In genomic region chr12:102498471-102498870, GRCh38 we compare ENCODE assay signal across 28 cellular contexts. TPM values are rescaled to one million over a fixed set of nuclear protein-coding genes. Genes with fewer than 3 reads are reported as not detected.
DNase-seq lines count a peak whose midpoint lies in the region; ATAC-seq and TF ChIP-seq lines count a peak whose summit lies in the region.
"Had no signal": no experiment of that assay in that cellular context is flagged by ENCODE, and none has a peak within 500 bp of the region (broad histone marks: within the 10 kb centered on the region; RNA-seq: fewer than 3 reads in every experiment).

No MANE protein-coding gene starts in this region.

- no peak overlapping the region for H3K4me2 ChIP-seq in GM23338
- H3K4me2 ChIP-seq: SK-N-SH had no signal

- H3K27ac ChIP-seq in lung (ENCODE audit: low read depth in 1 of 2, low read length in 1 of 2) (no peak overlapping the region), coronary artery (no peak overlapping the region), GM23338 (ENCODE audit: low read depth) (no peak overlapping the region)
- H3K27ac ChIP-seq: ascending aorta, gastroesophageal sphincter, sigmoid colon, transverse colon had no signal

- H3K9me3 Mint-ChIP-seq in GM23338 = peaks cover 4% of the 10 kb centered on the region

- DNase-seq in CD1c-positive myeloid dendritic cell (ENCODE audit: extremely low spot score) (peak; percentile 75), OCI-M1 (lab: John Stamatoyannopoulos, UW) (peak; percentile 56), lung (ENCODE audit: low spot score) (no peak), coronary artery (ENCODE audit: low spot score) (no peak), GM23338 (ENCODE audit: low spot score) (no peak), COLO668 (lab: John Stamatoyannopoulos, UW; ENCODE audit: unreplicated experiment) (no peak)
- no peak for DNase-seq in activated CD4-positive, alpha-beta T cell treated with anti-CD3 and anti-CD28 coated beads for 1 hour
- DNase-seq: activated CD4-positive, alpha-beta T cell treated with anti-CD3 and anti-CD28 coated beads, Interleukin-2, amount 50 U/mL, for 48 hours; activated gamma-delta T cell treated with Interleukin-2 at 50 U/mL for 16 hours; activated naive CD8-positive, alpha-beta T cell treated with anti-CD3 and anti-CD28 coated beads, Interleukin-2, amount 10 ng/mL, durations not matched to agents 7 days and 5 days; activated T-cell treated with anti-CD3 and anti-CD28 coated beads, Interleukin-2, amount 50 U/mL, for 48 hours; effector CD8-positive, alpha-beta T cell; HCEC 1CT; NCI-H1417; NCI-H2029; NCI-H526; NK-92 treated with Interleukin-12 subunit alpha and Interleukin-12 subunit beta, amount 100 ng/mL, for 24 hours; posterior cingulate gyrus; RPMI8226; sigmoid colon; SK-N-SH; stimulated activated CD4-positive, alpha-beta T cell treated with anti-CD3 and anti-CD28 coated beads, Interleukin-4, amount 100 ng/mL, for 1 hour; T-helper 2 cell; transverse colon had no signal

- H3K27me3 ChIP-seq in lung (ENCODE audit: control insufficient read depth, insufficient read depth) (no peaks in the 10 kb centered on the region), GM23338 (ENCODE audit: insufficient read depth) (no peaks in the 10 kb centered on the region)
- H3K27me3 ChIP-seq: ascending aorta, gastroesophageal sphincter, sigmoid colon, transverse colon had no signal

- H3K36me3 ChIP-seq in lung (ENCODE audit: control insufficient read depth in 2 of 2, insufficient read depth in 2 of 2, low read length in 2 of 2) = no peaks in the 10 kb centered on the region
- H3K36me3 ChIP-seq in GM23338 (ENCODE audit: insufficient read depth) = no peaks in the 10 kb centered on the region
- H3K36me3 ChIP-seq: ascending aorta, gastroesophageal sphincter, sigmoid colon, transverse colon had no signal

- H3K9me3 ChIP-seq in lung (ENCODE audit: control insufficient read depth in 2 of 2, insufficient read depth in 1 of 2, low read length in 1 of 2) = peaks cover 2 to 3% of the 10 kb centered on the region in 2 donors
- H3K9me3 ChIP-seq: ascending aorta, SK-N-SH, transverse colon had no signal

- ATAC-seq in HG02870 (IDR thresholded peaks at IDR 0.05; ENCODE audit: unreplicated experiment) (peak; percentile 51), lung (ENCODE audit: insufficient read depth, low FRiP score) (peak; percentile 58), GM23338 (no peak)
- ATAC-seq: activated CD4-positive, CD25-positive, alpha-beta regulatory T cell treated with anti-CD3 and anti-CD28 coated beads, Interleukin-2, amount 50 U/mL, for 24 hours; gastroesophageal sphincter had no signal

- H2AFZ ChIP-seq in GM23338 = no peak overlapping the region

- H3K4me1 ChIP-seq in lung (ENCODE audit: control insufficient read depth in 2 of 2, insufficient read depth in 2 of 2, low read length in 2 of 2) (no peaks in the 10 kb centered on the region), GM23338 (ENCODE audit: insufficient read depth) (no peaks in the 10 kb centered on the region)
- H3K4me1 ChIP-seq: ascending aorta, gastroesophageal sphincter, sigmoid colon, transverse colon had no signal

- H3K27me3 Mint-ChIP-seq in GM23338 (ENCODE audit: insufficient read depth, low read depth, poor library complexity) = no peaks in the 10 kb centered on the region

- H3F3A ChIP-seq in GM23338 (replicated peaks; ENCODE audit: low read depth) = no peaks in the 10 kb centered on the region

- no peaks in the 10 kb centered on the region for H3K79me2 ChIP-seq in GM23338 (replicated peaks; ENCODE audit: insufficient read depth)

- no peak overlapping the region for H3K27ac Mint-ChIP-seq in GM23338
- H3K27ac Mint-ChIP-seq: activated naive CD8-positive, alpha-beta T cell treated with anti-CD3 and anti-CD28 coated beads, Interleukin-2, amount 10 ng/mL, durations not matched to agents 7 days and 5 days had no signal

- no peak overlapping the region for H3K4me3 Mint-ChIP-seq in GM23338
- H3K4me3 Mint-ChIP-seq: activated naive CD8-positive, alpha-beta T cell treated with anti-CD3 and anti-CD28 coated beads, Interleukin-2, amount 10 ng/mL, durations not matched to agents 7 days and 5 days had no signal

- 15 to 48% methylated on average over 1 of the region's 1 CpG for WGBS in lung, 2 donors

- H3K4me3 ChIP-seq in lung (no peak overlapping the region), coronary artery (no peak overlapping the region), GM23338 (no peak overlapping the region)
- H3K4me3 ChIP-seq: ascending aorta, gastroesophageal sphincter, sigmoid colon, transverse colon had no signal

- H3K9me2 ChIP-seq in GM23338 (ENCODE audit: insufficient read depth) = peaks cover 14% of the 10 kb centered on the region; the same call in 1 of the 2 replicates
- H3K9me2 ChIP-seq: SK-N-SH had no signal

- H4K20me1 ChIP-seq in GM23338 (replicated peaks; ENCODE audit: insufficient read depth) = no peaks in the 10 kb centered on the region

- TF ChIP-seq CTCF in lung (IDR thresholded peaks at IDR 0.05; ENCODE audit: control extremely low read depth, extremely low read depth) (no peak), coronary artery (IDR thresholded peaks at IDR 0.05) (no peak), GM23338 (conservative IDR thresholded peaks at IDR 0.05; ENCODE audit: low read depth in 2 of 2) (no peak)

- H3K36me3 Mint-ChIP-seq in GM23338 (ENCODE audit: low read depth) = peaks cover 3% of the 10 kb centered on the region; the same call in 2 of the 3 replicates
- H3K36me3 Mint-ChIP-seq: activated naive CD8-positive, alpha-beta T cell treated with anti-CD3 and anti-CD28 coated beads, Interleukin-2, amount 10 ng/mL, durations not matched to agents 7 days and 5 days had no signal

- no peaks in the 10 kb centered on the region for H3K4me1 Mint-ChIP-seq in GM23338
- H3K4me1 Mint-ChIP-seq: activated naive CD8-positive, alpha-beta T cell treated with anti-CD3 and anti-CD28 coated beads, Interleukin-2, amount 10 ng/mL, durations not matched to agents 7 days and 5 days had no signal

TF ChIP-seq in GM23338, 12 proteins besides CTCF, POLR2A, EP300 and RAD21 (continues in another document):
- TF ChIP-seq JUNB (IDR thresholded peaks at IDR 0.05; ENCODE audit: unreplicated experiment) (no peak), EZH2phosphoT487 (IDR thresholded peaks at IDR 0.05; ENCODE audit: unreplicated experiment) (no peak), CREB1 (CRISPR knock-in tag; IDR thresholded peaks at IDR 0.05; ENCODE audit: low read depth) (no peak), ZNF331 (CRISPR knock-in tag; IDR thresholded peaks at IDR 0.05; ENCODE audit: low read depth) (no peak)

RNA-seq across cellular contexts. Expression of gene IGF1, which starts 18.1 kb away (rescaled TPM):
- total RNA-seq in lung = 10 to 100 TPM in 1 of 2 donors, 1 to 10 TPM in 1; 9.5 to 60.7 TPM
- 10 to 100 TPM in 1 of 2 donors, 1 to 10 TPM in 1; 5.0 to 11.4 TPM for polyA plus RNA-seq in lung
- not detected in 2 replicates for total RNA-seq in GM23338 (2014; rRNA removed; shearing (Covaris generic))
- polyA plus RNA-seq in GM23338 (2016; fragmentation: Nextera tagmentation; extraction: Ambion mirVana) = 0.29 TPM in 1 of 2 replicates, not detected in the other

Comparison
In these comparisons a context has a peak if more than half of its experiments do, and no peak if none do; other contexts are left out.
1. DNase-seq: peak in CD1c-positive myeloid dendritic cell (single experiment) and OCI-M1 (single experiment); none in lung (single experiment), coronary artery (single experiment), activated CD4-positive, alpha-beta T cell treated with anti-CD3 and anti-CD28 coated beads for 1 hour (single experiment), GM23338 (single experiment) and COLO668 (single experiment).
2. RNA of gene IGF1, which starts 18.1 kb away (total RNA-seq): 9.5 to 60.7 TPM in lung; not detected in GM23338; every median in the first group is over 10 times any median in the second.